Comparison of ENCODE assay signal across 21 cellular contexts in genomic region chr6:129486333-129486732, GRCh38.
A peak's percentile ranks its signal among the peaks of the same experiment; 100 is the strongest.
DNase-seq lines count a peak whose midpoint lies in the region; ATAC-seq and TF ChIP-seq lines count a peak whose summit lies in the region.
"Had no signal": no experiment of that assay in that cellular context is flagged by ENCODE, and none has a peak within 500 bp of the region (broad histone marks: within the 10 kb centered on the region; RNA-seq: fewer than 3 reads in every experiment).

No MANE protein-coding gene starts in this region.

- H2AFZ ChIP-seq in neuron (ENCODE audit: low read depth, low read length), result peak overlapping the region; percentile 13

- H3K4me3 ChIP-seq in A673 (ENCODE audit: low read depth, low read length, poor library complexity, severe bottlenecking) (no peak overlapping the region), neuron (ENCODE audit: low read length) (no peak overlapping the region)
- H3K4me3 ChIP-seq: GM12878, SK-N-MC, thoracic aorta had no signal

- H3K27me3 ChIP-seq in A673 (replicated peaks; ENCODE audit: insufficient read depth, low read depth, low read length, poor library complexity), result no peaks in the 10 kb centered on the region
- no peaks in the 10 kb centered on the region for H3K27me3 ChIP-seq in neuron (ENCODE audit: insufficient read depth, low read length)

- H3K4me1 ChIP-seq in A673 (ENCODE audit: insufficient read depth, low read length, poor library complexity, severe bottlenecking), result peaks cover 20% of the 10 kb centered on the region
- H3K4me1 ChIP-seq in neuron (ENCODE audit: insufficient read depth, low read length), result peaks cover 10% of the 10 kb centered on the region

- intact Hi-C loops in A673 (cut with micrococcal nuclease; ENCODE audit: unreplicated experiment), result no loop called here

- no peaks in the 10 kb centered on the region for H3K9me3 ChIP-seq in A673 (ENCODE audit: low read depth, low read length, poor library complexity, severe bottlenecking)
- no peaks in the 10 kb centered on the region for H3K9me3 ChIP-seq in neuron (ENCODE audit: low read length)
- H3K9me3 ChIP-seq: thoracic aorta had no signal

- BruUV-seq in A673 (replicated peaks; lab: Mats Ljungman, UMichigan), result no TSS peak

- POLR2A ChIA-PET in A673 (lab: Charles Lee; ENCODE audit: low non-redundant PET), result no interaction called here

- no peak for TF ChIP-seq CTCF in A673 (conservative IDR thresholded peaks at IDR 0.05; ENCODE audit: low read depth, low read length)

- no peaks in the 10 kb centered on the region for H3K36me3 ChIP-seq in A673 (ENCODE audit: insufficient read depth, low read length, poor library complexity, severe bottlenecking)
- H3K36me3 ChIP-seq in neuron (ENCODE audit: insufficient read depth, low read length), result no peaks in the 10 kb centered on the region

- ATAC-seq in HG03095 (IDR thresholded peaks at IDR 0.05; ENCODE audit: unreplicated experiment), result no peak
- ATAC-seq: effector memory CD8-positive, alpha-beta T cell; GM12878; left ventricle myocardium superior had no signal

- no peak overlapping the region for H3K27ac ChIP-seq in A673 (ENCODE audit: low read depth, low read length, poor library complexity, severe bottlenecking)
- peak overlapping the region; percentile 18 for H3K27ac ChIP-seq in caudate nucleus (ENCODE audit: low read depth, low read length)
- H3K27ac ChIP-seq: RWPE1, SK-N-MC, thoracic aorta had no signal

- CTCF ChIA-PET in A673 (lab: Charles Lee), result no interaction called here

- DNase-seq in A673 (ENCODE audit: low spot score), result peak; percentile 61
- DNase-seq in NCI-H2227 treated with DMSO at 0.1 percent for 48 hours (lab: John Stamatoyannopoulos, UW), result peak; percentile 46
- peak in 1 of 61 donors; percentile 28 for DNase-seq in caudate nucleus (lab: John Stamatoyannopoulos, UW)
- no peak for DNase-seq in islet precursor cell
- DNase-seq in HuH-7 (ENCODE audit: low spot score), result no peak
- DNase-seq: activated T-cell treated with anti-CD3 and anti-CD28 coated beads, Interleukin-2, amount 50 U/mL, for 24 hours; cortex of kidney; DMS153; effector memory CD8-positive, alpha-beta T cell; erythroblast; KG1; left ventricle myocardium superior; naive B cell; NCI-H2081; stimulated activated naive CD4-positive, alpha-beta T cell had no signal

Comparison
In these comparisons a context has a peak if more than half of its experiments do, and no peak if none do; other contexts are left out.
1. DNase-seq: peak in A673 (single experiment) and NCI-H2227 treated with DMSO at 0.1 percent for 48 hours (single experiment); none in islet precursor cell (single experiment) and HuH-7 (single experiment).